1 cellular context compared by ENCODE assay signal in genomic region chr6:24778121-24778520, GRCh38.
TF ChIP-seq lines count a peak whose summit lies in the region.

No MANE protein-coding gene starts in this region.

TF ChIP-seq in endothelial cell of umbilical vein, 7 proteins besides CTCF, POLR2A, EP300 and RAD21:
- no peak for TF ChIP-seq GATA2 (IDR thresholded peaks at IDR 0.05; ENCODE audit: insufficient read depth, insufficient read length, low read depth, low read length)
- TF ChIP-seq MAX (IDR thresholded peaks at IDR 0.05; ENCODE audit: insufficient read depth, insufficient read length): no peak
